ENCODE assay signal across 8 cellular contexts in genomic region chr17:59004338-59005111, GRCh38.
A peak's percentile ranks its signal among the peaks of the same experiment; 100 is the strongest.
DNase-seq lines count a peak whose midpoint lies in the region; ATAC-seq and TF ChIP-seq lines count a peak whose summit lies in the region.

No MANE protein-coding gene starts in this region.

- ATAC-seq in left lobe of liver: peak; percentile 90
- ATAC-seq in GM18505 (IDR thresholded peaks at IDR 0.05; ENCODE audit: unreplicated experiment): no peak

- TF ChIP-seq CTCF in GM12874 (IDR thresholded peaks at IDR 0.05; ENCODE audit: insufficient read depth, low read depth, low read length): peak; percentile 86

- DNase-seq in A172 (ENCODE audit: low spot score) (peak; percentile 66), NCI-H2171 treated with DMSO at 0.1 percent for 48 hours (lab: John Stamatoyannopoulos, UW) (peak; percentile 80), cerebellar cortex (ENCODE audit: low spot score) (peak; percentile 74), left lobe of liver (ENCODE audit: low spot score) (peak; percentile 73)
- peak; percentile 59 for DNase-seq in activated CD4-positive, CD25-positive, alpha-beta regulatory T cell treated with anti-CD3 and anti-CD28 coated beads, Interleukin-2, amount 50 U/mL, for 72 hours
- DNase-seq in stimulated activated CD4-positive, alpha-beta T cell treated with anti-CD3 and anti-CD28 coated beads, TNF-alpha, amount 100 ng/mL, for 48 hours (ENCODE audit: low read depth in 3 of 3): peak; percentile 22 to 53 (median 51)

- no peak for TF ChIP-seq POLR2A in GM18505 (IDR thresholded peaks at IDR 0.05; ENCODE audit: borderline replicate concordance, extremely low read depth, insufficient read depth, insufficient read length)
